In the genomic region with DNA sequence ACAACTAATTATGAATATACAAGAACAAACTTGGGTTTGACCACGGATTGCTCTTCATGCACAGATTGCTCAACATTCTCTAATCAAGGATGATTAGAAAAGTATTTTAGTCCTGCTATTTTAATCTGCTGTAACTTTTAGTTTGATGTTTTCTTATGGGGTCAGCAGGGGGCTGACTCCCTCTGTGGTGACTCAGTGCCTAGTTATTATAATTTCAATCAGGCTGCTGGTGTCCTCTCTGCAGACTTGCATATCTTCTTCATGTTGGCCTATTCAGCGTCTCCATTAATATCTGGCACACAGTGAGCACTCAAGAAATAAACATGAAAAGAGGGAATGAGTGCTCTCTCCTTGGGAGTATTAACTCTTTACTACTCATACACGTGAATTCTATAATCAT, we compare ENCODE assay signal across 1 cellular context.
TF ChIP-seq lines count a peak whose summit lies in the region.

No MANE protein-coding gene starts in this region.

TF ChIP-seq in IMR-90, 13 proteins besides CTCF, POLR2A, EP300 and RAD21:
- TF ChIP-seq MAZ (IDR thresholded peaks at IDR 0.05; ENCODE audit: borderline replicate concordance, low read depth, low read length) = no peak
- no peak for TF ChIP-seq CHD1 (IDR thresholded peaks at IDR 0.05; ENCODE audit: low read depth, low read length)
- peak; percentile 43 for TF ChIP-seq CEBPB (IDR thresholded peaks at IDR 0.05; ENCODE audit: low read depth, low read length)
